ENCODE assay signal across 9 cellular contexts in the genomic region with DNA sequence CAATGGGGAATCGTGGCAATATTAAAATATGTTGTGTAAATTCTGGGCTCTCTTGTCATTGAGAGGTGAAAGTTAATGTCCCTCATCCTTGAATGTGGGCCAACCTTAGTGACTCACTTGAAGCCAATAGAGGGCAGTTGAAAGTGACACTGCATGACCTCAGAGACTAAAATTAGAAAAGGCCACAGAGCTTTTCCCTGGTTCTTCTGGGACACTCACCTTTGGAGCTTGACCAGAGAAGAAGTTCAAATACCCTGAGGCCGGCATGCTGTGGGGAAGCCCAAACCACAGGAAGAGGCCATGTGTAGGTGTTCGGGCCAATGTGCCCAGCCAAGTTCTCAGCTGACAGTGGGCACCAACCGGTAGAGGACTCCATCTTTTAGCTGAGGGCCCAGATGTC. TPM values are rescaled to one million over a fixed set of nuclear protein-coding genes. Genes with fewer than 3 reads are reported as not detected.
"Had no signal": no experiment of that assay in that cellular context is flagged by ENCODE, and none has a peak within 500 bp of the region (broad histone marks: within the 10 kb centered on the region; RNA-seq: fewer than 3 reads in every experiment).

No MANE protein-coding gene starts in this region.

- H3K9ac ChIP-seq: GM23248 had no signal

- H2AFZ ChIP-seq: GM23248 had no signal

- H3K4me1 ChIP-seq: HAP-1 had no signal

- H3K4me3 ChIP-seq: GM23248, HAP-1, K562 had no signal

- H3K27ac ChIP-seq: GM23248 had no signal

- H3K36me3 ChIP-seq: HAP-1 had no signal

- DNase-seq: GM23248, GOT3, H7, HFFc6, IMR-90 had no signal

- H3K9me3 ChIP-seq: HAP-1 had no signal

- ATAC-seq: HCT116, K562 had no signal

RNA-seq across cellular contexts. Expression of a gene that starts 24.1 kb away (rescaled TPM):
- total RNA-seq: GM23248, HFFc6, HT-29, IMR-90, K562 had no signal
- polyA plus RNA-seq: IMR-90, K562 had no signal
